36 cellular contexts compared by ENCODE assay signal in the genomic region with DNA sequence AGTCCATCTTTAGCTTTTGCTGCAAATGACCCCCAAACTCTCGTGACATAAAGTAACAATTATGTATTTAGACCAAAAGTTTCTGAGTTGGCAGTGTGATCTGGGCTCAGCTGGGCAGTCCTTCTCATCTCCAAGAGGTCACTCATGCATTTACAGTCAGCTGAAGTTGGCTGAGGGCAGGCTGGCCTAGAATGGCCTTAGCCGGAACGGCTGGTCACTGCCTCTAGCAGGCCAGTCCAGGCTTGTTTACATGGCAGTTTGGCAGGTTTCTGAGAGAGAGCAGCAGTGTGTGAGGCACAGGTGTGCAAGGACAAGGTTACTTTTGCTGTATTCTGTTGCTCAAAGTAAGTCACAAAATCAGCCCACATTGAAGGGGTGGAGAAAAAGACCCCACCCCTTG.
"Had no signal": no experiment of that assay in that cellular context is flagged by ENCODE, and none has a peak within 500 bp of the region (broad histone marks: within the 10 kb centered on the region; RNA-seq: fewer than 3 reads in every experiment).

No MANE protein-coding gene starts in this region.

- H3K4me3 Mint-ChIP-seq: activated CD4-positive, alpha-beta memory T cell treated with anti-CD3 and anti-CD28 coated beads, Interleukin-2, amount 10 ng/mL, durations not matched to agents 7 days and 5 days; activated CD4-positive, alpha-beta T cell treated with anti-CD3 and anti-CD28 coated beads for 36 hours; activated CD4-positive, alpha-beta T cell treated with anti-CD3 and anti-CD28 coated beads, Interleukin-2, amount 10 ng/mL, durations not matched to agents 7 days and 5 days; activated CD8-positive, alpha-beta memory T cell treated with anti-CD3 and anti-CD28 coated beads, Interleukin-2, amount 10 ng/mL, durations not matched to agents 7 days and 5 days; activated CD8-positive, alpha-beta T cell treated with anti-CD3 and anti-CD28 coated beads, Interleukin-2, amount 10 ng/mL, durations not matched to agents 7 days and 5 days; activated naive CD4-positive, alpha-beta T cell treated with anti-CD3 and anti-CD28 coated beads, Interleukin-2, amount 10 ng/mL, durations not matched to agents 7 days and 5 days; activated naive CD4-positive, alpha-beta T cell treated with anti-CD3 and anti-CD28 coated beads, Interleukin-2, amount 50 U/mL, for 24 hours; activated naive CD8-positive, alpha-beta T cell; activated naive CD8-positive, alpha-beta T cell treated with anti-CD3 and anti-CD28 coated beads, Interleukin-2, amount 10 ng/mL, durations not matched to agents 7 days and 5 days; activated naive CD8-positive, alpha-beta T cell treated with anti-CD3 and anti-CD28 coated beads, Interleukin-2, amount 50 U/mL, for 24 hours; activated T-cell treated with anti-CD3 and anti-CD28 coated beads, Interleukin-2, amount 50 U/mL, for 24 hours; T-helper 1 cell treated with Interleukin-12 subunit alpha and Interleukin-12 subunit beta and Interleukin-4 antibody, amounts not matched to agents 30 μg/mL and 1 μg/mL, for 36 hours; T-helper 2 cell treated with Interferon-gamma antibody and Interleukin-4, amounts not matched to agents 5 μg/mL and 100 μg/mL, for 36 hours; WTC11 had no signal

- H3K27ac Mint-ChIP-seq: activated CD4-positive, alpha-beta memory T cell treated with anti-CD3 and anti-CD28 coated beads, Interleukin-2, amount 10 ng/mL, durations not matched to agents 7 days and 5 days; activated CD4-positive, alpha-beta T cell treated with anti-CD3 and anti-CD28 coated beads for 36 hours; activated CD4-positive, alpha-beta T cell treated with anti-CD3 and anti-CD28 coated beads, Interleukin-2, amount 10 ng/mL, durations not matched to agents 7 days and 5 days; activated CD8-positive, alpha-beta memory T cell treated with anti-CD3 and anti-CD28 coated beads, Interleukin-2, amount 10 ng/mL, durations not matched to agents 7 days and 5 days; activated CD8-positive, alpha-beta T cell treated with anti-CD3 and anti-CD28 coated beads, Interleukin-2, amount 10 ng/mL, durations not matched to agents 7 days and 5 days; activated naive CD4-positive, alpha-beta T cell treated with anti-CD3 and anti-CD28 coated beads, Interleukin-2, amount 10 ng/mL, durations not matched to agents 7 days and 5 days; activated naive CD4-positive, alpha-beta T cell treated with anti-CD3 and anti-CD28 coated beads, Interleukin-2, amount 50 U/mL, for 24 hours; activated naive CD8-positive, alpha-beta T cell; activated naive CD8-positive, alpha-beta T cell treated with anti-CD3 and anti-CD28 coated beads, Interleukin-2, amount 10 ng/mL, durations not matched to agents 7 days and 5 days; activated naive CD8-positive, alpha-beta T cell treated with anti-CD3 and anti-CD28 coated beads, Interleukin-2, amount 50 U/mL, for 24 hours; activated T-cell treated with anti-CD3 and anti-CD28 coated beads, Interleukin-2, amount 50 U/mL, for 24 hours; activated T-helper 2 cell treated with anti-CD3 and anti-CD28 coated beads, Interferon-gamma antibody, Interleukin-2, Interleukin-4, amounts not matched to agents 10 μg/mL and 5 μg/mL and 100 μg/mL, durations not matched to agents 14 hours and 24 hours and 36 hours; T-helper 1 cell treated with Interleukin-12 subunit alpha and Interleukin-12 subunit beta and Interleukin-4 antibody, amounts not matched to agents 30 μg/mL and 1 μg/mL, for 36 hours; T-helper 2 cell treated with Interferon-gamma antibody and Interleukin-4, amounts not matched to agents 5 μg/mL and 100 μg/mL, for 36 hours; WTC11 had no signal

- H3K27ac ChIP-seq: body of pancreas, brain microvascular endothelial cell, breast epithelium, WERI-Rb-1 had no signal

- H3K27me3 ChIP-seq: body of pancreas, brain microvascular endothelial cell, breast epithelium had no signal

- H3K9me3 Mint-ChIP-seq: activated CD4-positive, alpha-beta memory T cell treated with anti-CD3 and anti-CD28 coated beads, Interleukin-2, amount 10 ng/mL, durations not matched to agents 7 days and 5 days; activated CD4-positive, alpha-beta T cell treated with anti-CD3 and anti-CD28 coated beads, Interleukin-2, amount 10 ng/mL, durations not matched to agents 7 days and 5 days; activated naive CD4-positive, alpha-beta T cell treated with anti-CD3 and anti-CD28 coated beads, Interleukin-2, amount 10 ng/mL, durations not matched to agents 7 days and 5 days; activated naive CD4-positive, alpha-beta T cell treated with anti-CD3 and anti-CD28 coated beads, Interleukin-2, amount 50 U/mL, for 24 hours; activated naive CD8-positive, alpha-beta T cell treated with anti-CD3 and anti-CD28 coated beads, Interleukin-2, amount 50 U/mL, for 24 hours; activated T-cell treated with anti-CD3 and anti-CD28 coated beads, Interleukin-2, amount 50 U/mL, for 24 hours; activated T-helper 2 cell treated with anti-CD3 and anti-CD28 coated beads, Interferon-gamma antibody, Interleukin-2, Interleukin-4, amounts not matched to agents 10 μg/mL and 5 μg/mL and 100 μg/mL, durations not matched to agents 14 hours and 24 hours and 36 hours; T-helper 1 cell treated with Interleukin-12 subunit alpha and Interleukin-12 subunit beta and Interleukin-4 antibody, amounts not matched to agents 30 μg/mL and 1 μg/mL, for 36 hours; T-helper 2 cell treated with Interferon-gamma antibody and Interleukin-4, amounts not matched to agents 5 μg/mL and 100 μg/mL, for 36 hours had no signal

- H3K4me1 ChIP-seq: body of pancreas, breast epithelium had no signal

- H3K4me3 ChIP-seq: body of pancreas, breast epithelium had no signal

- H3K4me1 Mint-ChIP-seq: activated CD4-positive, alpha-beta T cell treated with anti-CD3 and anti-CD28 coated beads for 36 hours; activated naive CD4-positive, alpha-beta T cell treated with anti-CD3 and anti-CD28 coated beads, Interleukin-2, amount 50 U/mL, for 24 hours; activated naive CD8-positive, alpha-beta T cell treated with anti-CD3 and anti-CD28 coated beads, Interleukin-2, amount 50 U/mL, for 24 hours had no signal

- DNase-seq: activated CD4-positive, alpha-beta memory T cell treated with anti-CD3 and anti-CD28 coated beads, Interleukin-2, amount 10 ng/mL, durations not matched to agents 7 days and 5 days; activated CD4-positive, alpha-beta T cell treated with anti-CD3 and anti-CD28 coated beads for 1 hour; activated CD4-positive, alpha-beta T cell treated with anti-CD3 and anti-CD28 coated beads for 36 hours; activated CD4-positive, alpha-beta T cell treated with anti-CD3 and anti-CD28 coated beads for 48 hours; activated CD4-positive, alpha-beta T cell treated with anti-CD3 and anti-CD28 coated beads, Interleukin-2, amount 10 ng/mL, durations not matched to agents 7 days and 5 days; activated CD4-positive, alpha-beta T cell treated with anti-CD3 and anti-CD28 coated beads, Interleukin-2, amount 50 U/mL, for 48 hours; activated CD4-positive, CD25-positive, alpha-beta regulatory T cell; activated CD8-positive, alpha-beta memory T cell treated with anti-CD3 and anti-CD28 coated beads for 24 hours; activated CD8-positive, alpha-beta memory T cell treated with anti-CD3 and anti-CD28 coated beads, Interleukin-2, amount 10 ng/mL, durations not matched to agents 7 days and 5 days; activated CD8-positive, alpha-beta memory T cell treated with anti-CD3 and anti-CD28 coated beads, Interleukin-2, amount 50 U/mL, for 48 hours; activated CD8-positive, alpha-beta T cell treated with anti-CD3 and anti-CD28 coated beads, Interleukin-2, amount 10 ng/mL, durations not matched to agents 7 days and 5 days; activated effector memory CD4-positive, alpha-beta T cell treated with Interleukin-2 at 50 U/mL for 16 hours; activated gamma-delta T cell; activated naive CD4-positive, alpha-beta T cell treated with anti-CD3 and anti-CD28 coated beads, Interleukin-2, amount 10 ng/mL, durations not matched to agents 7 days and 5 days; activated naive CD4-positive, alpha-beta T cell treated with Interleukin-2 at 50 U/mL for 16 hours; activated naive CD8-positive, alpha-beta T cell treated with anti-CD3 and anti-CD28 coated beads, Interleukin-2, amount 10 ng/mL, durations not matched to agents 7 days and 5 days; activated naive CD8-positive, alpha-beta T cell treated with anti-CD3 and anti-CD28 coated beads, Interleukin-2, amount 50 U/mL, for 24 hours; activated T-cell treated with anti-CD3 and anti-CD28 coated beads, Interleukin-2, amount 50 U/mL, for 24 hours; activated T-cell treated with anti-CD3 and anti-CD28 coated beads, Interleukin-2, amount 50 U/mL, for 48 hours; amygdala; anterior cingulate cortex; body of pancreas; brain microvascular endothelial cell; central memory CD4-positive, alpha-beta T cell; T-helper 1 cell; T-helper 2 cell; T-helper 9 cell; WERI-Rb-1 had no signal

- ATAC-seq: activated CD4-positive, alpha-beta T cell treated with anti-CD3 and anti-CD28 coated beads for 36 hours; activated CD4-positive, CD25-positive, alpha-beta regulatory T cell treated with anti-CD3 and anti-CD28 coated beads, Interleukin-2, amount 50 U/mL, for 24 hours; activated CD8-positive, alpha-beta memory T cell treated with anti-CD3 and anti-CD28 coated beads, Interleukin-2, amount 10 ng/mL, durations not matched to agents 7 days and 5 days; activated CD8-positive, alpha-beta T cell treated with anti-CD3 and anti-CD28 coated beads, Interleukin-2, amount 10 ng/mL, durations not matched to agents 7 days and 5 days; activated naive CD8-positive, alpha-beta T cell treated with anti-CD3 and anti-CD28 coated beads, Interleukin-2, amount 50 U/mL, for 24 hours; body of pancreas; WTC11 had no signal

- H3K36me3 ChIP-seq: brain microvascular endothelial cell, breast epithelium, WERI-Rb-1 had no signal

- H3K36me3 Mint-ChIP-seq: activated CD8-positive, alpha-beta memory T cell treated with anti-CD3 and anti-CD28 coated beads, Interleukin-2, amount 10 ng/mL, durations not matched to agents 7 days and 5 days; activated naive CD4-positive, alpha-beta T cell treated with anti-CD3 and anti-CD28 coated beads, Interleukin-2, amount 10 ng/mL, durations not matched to agents 7 days and 5 days; activated naive CD4-positive, alpha-beta T cell treated with anti-CD3 and anti-CD28 coated beads, Interleukin-2, amount 50 U/mL, for 24 hours; activated naive CD8-positive, alpha-beta T cell; activated naive CD8-positive, alpha-beta T cell treated with anti-CD3 and anti-CD28 coated beads, Interleukin-2, amount 10 ng/mL, durations not matched to agents 7 days and 5 days; WTC11 had no signal

- H3K9me3 ChIP-seq: body of pancreas, breast epithelium had no signal
